ENCODE assay signal across 26 cellular contexts in genomic region chr14:101635238-101636080, GRCh38.
DNase-seq lines count a peak whose midpoint lies in the region; ATAC-seq, FAIRE-seq and TF ChIP-seq lines count a peak whose summit lies in the region.
"Had no signal": no experiment of that assay in that cellular context is flagged by ENCODE, and none has a peak within 500 bp of the region (broad histone marks: within the 10 kb centered on the region; RNA-seq: fewer than 3 reads in every experiment).

No MANE protein-coding gene starts in this region.

- H3K9me3 ChIP-seq in A549 (no peaks in the 10 kb centered on the region), aorta (ENCODE audit: control insufficient read depth, low read length) (no peaks in the 10 kb centered on the region)
- H3K9me3 ChIP-seq: left ventricle myocardium inferior, pancreas had no signal

- no peaks in the 10 kb centered on the region for H3K4me1 Mint-ChIP-seq in WTC11
- H3K4me1 Mint-ChIP-seq in glutamatergic neuron (ENCODE audit: low read depth, unreplicated experiment): peaks cover 2% of the 10 kb centered on the region
- H3K4me1 Mint-ChIP-seq: immature natural killer cell had no signal

- H3K27ac ChIP-seq in A549: no peak overlapping the region
- no peak overlapping the region for H3K27ac ChIP-seq in aorta (ENCODE audit: low read depth in 1 of 2, low read length in 2 of 2)
- H3K27ac ChIP-seq: hepatocyte, KMS-11, left ventricle myocardium inferior, pancreas had no signal

- 65% methylated on average over 17 of the region's 28 CpGs for WGBS in A549 (ENCODE audit: missing lambda C conversion rate)
- 76 to 81% methylated on average over 23 to 28 of the region's 28 CpGs for WGBS in aorta, 2 donors

- no peak for TF ChIP-seq POLR2A in A549 (IDR thresholded peaks at IDR 0.05; ENCODE audit: low read length)

- H3K27ac Mint-ChIP-seq in WTC11 (no peak overlapping the region), glutamatergic neuron (ENCODE audit: unreplicated experiment) (no peak overlapping the region)
- H3K27ac Mint-ChIP-seq: activated CD4-positive, alpha-beta T cell treated with anti-CD3 and anti-CD28 coated beads, Interleukin-2, amount 10 ng/mL, durations not matched to agents 24 days and 14 days; CD8-positive, alpha-beta T cell; immature natural killer cell; natural killer cell had no signal

- no peaks in the 10 kb centered on the region for H3K36me3 Mint-ChIP-seq in WTC11
- H3K36me3 Mint-ChIP-seq in glutamatergic neuron (ENCODE audit: unreplicated experiment): peaks cover 6% of the 10 kb centered on the region
- H3K36me3 Mint-ChIP-seq: CD8-positive, alpha-beta T cell; natural killer cell had no signal

- no peaks in the 10 kb centered on the region for H3K36me3 ChIP-seq in aorta (ENCODE audit: control insufficient read depth in 1 of 2, insufficient read depth in 2 of 2, low read length in 1 of 2)
- H3K36me3 ChIP-seq: left ventricle myocardium inferior, pancreas had no signal

- no peak overlapping the region for H3K4me3 ChIP-seq in A549
- no peak overlapping the region for H3K4me3 ChIP-seq in aorta (ENCODE audit: low read length in 2 of 2)
- H3K4me3 ChIP-seq: hepatocyte, left ventricle myocardium inferior, pancreas had no signal

- no peaks in the 10 kb centered on the region for H3K9me3 Mint-ChIP-seq in WTC11
- peaks cover 5% of the 10 kb centered on the region for H3K9me3 Mint-ChIP-seq in glutamatergic neuron (ENCODE audit: unreplicated experiment)
- H3K9me3 Mint-ChIP-seq: activated CD4-positive, alpha-beta T cell treated with anti-CD3 and anti-CD28 coated beads, Interleukin-2, amount 10 ng/mL, durations not matched to agents 24 days and 14 days; CD8-positive, alpha-beta T cell; natural killer cell had no signal

- DNase-seq in A549 (ENCODE audit: low read depth in 1 of 2, low spot score in 1 of 2) (no peak), WTC11 (ENCODE audit: low spot score) (no peak), inferior parietal cortex (ENCODE audit: extremely low spot score) (peak; percentile 30), aorta (no peak), glutamatergic neuron (no peak)
- DNase-seq: activated CD4-positive, alpha-beta T cell treated with anti-CD3 and anti-CD28 coated beads, Interleukin-2, amount 10 ng/mL, durations not matched to agents 24 days and 14 days; activated T-cell treated with anti-CD3 and anti-CD28 coated beads for 4 hours; CD8-positive, alpha-beta T cell; foreskin fibroblast; immature natural killer cell; left ventricle myocardium inferior; midbrain; natural killer cell; NCI-H2171 treated with DMSO at 0.1 percent for 48 hours; NCI-H69; SIG-M5; substantia nigra; T-helper 1 cell had no signal

- intact Hi-C loops in aorta (cut with DNase I): no loop called here

- no peak overlapping the region for H3K4me2 ChIP-seq in A549
- H3K4me2 ChIP-seq: hepatocyte, KMS-11 had no signal

- no peaks in the 10 kb centered on the region for H3K4me1 ChIP-seq in A549
- no peaks in the 10 kb centered on the region for H3K4me1 ChIP-seq in aorta (ENCODE audit: control insufficient read depth in 1 of 2, insufficient read depth in 2 of 2, low read length in 2 of 2)
- H3K4me1 ChIP-seq: left ventricle myocardium inferior, pancreas had no signal

- no peak for FAIRE-seq in A549 (lab: Jason Lieb, UNC)
- FAIRE-seq: HTR-8/SVneo, pancreas, urothelium cell line had no signal

- CTCF ChIA-PET in A549 (lab: Yijun Ruan, JAX) (interaction anchor here (0.6 to 3.0 kb wide), 4 partner anchors 299 to 925 kb away, joined by 3 to 9 read pairs (median 4); no protein-coding TSS in a partner anchor), WTC11 (lab: Charles Lee) (interaction anchor here (0.6 to 1.7 kb wide), 6 partner anchors 8 to 551 kb away, joined by 3 to 9 read pairs (median 3); no protein-coding TSS in a partner anchor)

- H3K4me3 Mint-ChIP-seq in WTC11 (no peak overlapping the region), glutamatergic neuron (ENCODE audit: unreplicated experiment) (no peak overlapping the region)
- H3K4me3 Mint-ChIP-seq: activated CD4-positive, alpha-beta T cell treated with anti-CD3 and anti-CD28 coated beads, Interleukin-2, amount 10 ng/mL, durations not matched to agents 24 days and 14 days; CD8-positive, alpha-beta T cell; immature natural killer cell; natural killer cell had no signal

- peak; percentile 56 to 65; a peak in 3 of 6 replicates for ATAC-seq in A549
- ATAC-seq in GM19035 (IDR thresholded peaks at IDR 0.05; ENCODE audit: unreplicated experiment): peak; percentile 9
- ATAC-seq in WTC11: no peak
- ATAC-seq in GM21360 (IDR thresholded peaks at IDR 0.05; ENCODE audit: unreplicated experiment): no peak
- ATAC-seq in aorta (ENCODE audit: low FRiP score): no peak
- ATAC-seq: CD8-positive, alpha-beta T cell; pancreas; sciatic nerve had no signal

- TF ChIP-seq CTCF in A549 (IDR thresholded peaks at IDR 0.05) (no peak), WTC11 (IDR thresholded peaks at IDR 0.05) (0 out of 2 replicates have a peak, but pooled peaks have one; percentile 8), glutamatergic neuron (IDR thresholded peaks at IDR 0.05; ENCODE audit: partially characterized antibody, unreplicated experiment) (no peak)

- H3K27me3 ChIP-seq in aorta (ENCODE audit: control insufficient read depth in 1 of 2, insufficient read depth in 2 of 2, low read length in 1 of 2): no peaks in the 10 kb centered on the region
- H3K27me3 ChIP-seq: hepatocyte, pancreas had no signal

- POLR2A ChIA-PET in A549 (lab: Yijun Ruan, JAX) (no interaction called here), WTC11 (lab: Charles Lee) (no interaction called here)

- no peak for TF ChIP-seq RAD21 in A549 (conservative IDR thresholded peaks at IDR 0.05 in 1 of 2, IDR thresholded peaks at IDR 0.05 in 1 of 2)

- peaks cover 2% of the 10 kb centered on the region for H3K27me3 Mint-ChIP-seq in WTC11 (ENCODE audit: low read depth)
- H3K27me3 Mint-ChIP-seq in glutamatergic neuron (ENCODE audit: unreplicated experiment): peaks cover 2% of the 10 kb centered on the region

- no peak for TF ChIP-seq EP300 in A549 (IDR thresholded peaks at IDR 0.05)

TF ChIP-seq in A549, 52 proteins besides CTCF, POLR2A, EP300 and RAD21 (continues in another document):
- no peak for TF ChIP-seq ELK1 (IDR thresholded peaks at IDR 0.05; ENCODE audit: low read depth, low read length)
- no peak for TF ChIP-seq BHLHE40 (IDR thresholded peaks at IDR 0.05; ENCODE audit: low read depth, low read length)
- no peak for TF ChIP-seq PBX3 (IDR thresholded peaks at IDR 0.05)
- no peak for TF ChIP-seq HOXB13 (CRISPR knock-in tag; IDR thresholded peaks at IDR 0.05; ENCODE audit: low read depth)
- no peak for TF ChIP-seq FOXS1 (CRISPR knock-in tag; IDR thresholded peaks at IDR 0.05)
- no peak for TF ChIP-seq FOSL2 (IDR thresholded peaks at IDR 0.05)
- TF ChIP-seq FOSL2 (CRISPR knock-in tag; IDR thresholded peaks at IDR 0.05): no peak

TF ChIP-seq in WTC11, 78 proteins besides CTCF, POLR2A, EP300 and RAD21:
- TF ChIP-seq AR (CRISPR knock-in tag; IDR thresholded peaks at IDR 0.05): no peak
- TF ChIP-seq ZSCAN18 (CRISPR knock-in tag; IDR thresholded peaks at IDR 0.05): no peak
- TF ChIP-seq USF1 (CRISPR knock-in tag; IDR thresholded peaks at IDR 0.05): no peak

Comparison
In these comparisons a context has a peak if more than half of its experiments do, and no peak if none do; other contexts are left out.
1. ATAC-seq: peak in A549 (2 of 2) and GM19035 (single experiment); none in WTC11 (single experiment), GM21360 (single experiment) and aorta (single experiment).
2. Of the 8 proteins assayed by ChIP-seq in both WTC11 and A549: peak only in WTC11: CTCF; only in A549: none; in both: none; in neither: 7.